Comparison of ENCODE assay signal across 8 cellular contexts in the genomic region with DNA sequence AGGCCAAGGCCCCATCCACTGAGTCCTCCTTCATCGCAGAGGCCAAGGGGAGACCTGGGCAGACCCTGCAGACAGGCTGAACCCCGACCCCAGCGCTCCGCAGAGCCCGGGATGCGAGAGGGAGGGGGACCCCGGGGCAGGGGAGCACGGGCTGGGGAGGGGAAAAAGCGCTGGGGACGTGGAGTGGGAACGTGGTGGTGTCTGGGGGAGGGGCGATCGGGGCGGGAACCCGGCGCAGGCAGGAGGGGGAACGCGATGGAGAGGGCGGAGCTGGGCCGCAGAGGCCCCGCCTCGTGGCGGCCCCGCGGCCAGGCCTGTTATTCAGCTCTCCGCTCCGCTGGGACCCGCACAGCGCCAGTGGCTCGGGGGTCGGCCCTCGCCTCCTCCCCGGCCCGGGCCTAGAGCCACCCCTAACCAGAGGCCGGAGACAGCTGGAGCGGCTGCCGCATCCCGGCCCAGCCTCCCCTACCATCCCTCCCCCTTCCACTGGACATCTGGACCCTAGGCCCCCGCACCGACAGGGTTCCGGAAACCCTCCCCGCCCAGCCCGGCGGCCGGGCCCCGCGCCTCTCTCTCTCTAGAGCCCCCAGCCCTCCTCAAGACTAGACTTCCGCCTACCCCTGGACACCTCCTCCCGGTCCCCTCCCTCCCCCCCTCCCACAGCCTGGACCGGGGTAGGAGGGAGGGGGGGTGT. TPM values are rescaled to one million over a fixed set of nuclear protein-coding genes. Genes with fewer than 3 reads are reported as not detected.
A peak's percentile ranks its signal among the peaks of the same experiment; 100 is the strongest.
DNase-seq lines count a peak whose midpoint lies in the region; ATAC-seq and TF ChIP-seq lines count a peak whose summit lies in the region.

A gene (plus strand): TSS at position 320 of the 694 bp plus-strand sequence. CDS start 460 bp downstream, outside the sequence.

- H3K4me1 Mint-ChIP-seq in CD14-positive monocyte = peaks cover 16% of the 10 kb centered on the region

- ATAC-seq in GM21423 (IDR thresholded peaks at IDR 0.05; ENCODE audit: unreplicated experiment) (peak; percentile 44), HG02623 (IDR thresholded peaks at IDR 0.05; ENCODE audit: unreplicated experiment) (no peak)

- H3K4me3 ChIP-seq in mononuclear cell (ENCODE audit: low read length) (peak within 1 kb of the TSS; percentile 20), testis (peak within 1 kb of the TSS; percentile 61 to 71)

- H3K36me3 ChIP-seq in testis (ENCODE audit: low read depth, missing control alignments) = no peaks in the 10 kb centered on the region

- TF ChIP-seq POLR2A in testis (IDR thresholded peaks at IDR 0.05) = no peak

- H3K27me3 ChIP-seq in mononuclear cell (ENCODE audit: insufficient read depth, low read length) (peaks cover 36% of the 10 kb centered on the region), testis (no peaks in the 10 kb centered on the region)

- DNase-seq in CD14-positive monocyte (ENCODE audit: low spot score) (no peak), NCI-H2171 (lab: John Stamatoyannopoulos, UW) (peak; percentile 70), epidermal melanocyte (ENCODE audit: insufficient read length, low spot score) (peak; percentile 93), testis (peak; percentile 69)
- peak; percentile 81 for DNase-seq in activated CD8-positive, alpha-beta memory T cell treated with anti-CD3 and anti-CD28 coated beads for 24 hours

- intact Hi-C loops in CD14-positive monocyte (cut with micrococcal nuclease) = no loop called here
- intact Hi-C loops in testis (cut with DNase I; ENCODE audit: low total_unique reads) = no loop called here

- WGBS in testis, 2 donors = 0 to 1% methylated on average over 28 to 35 of the region's 50 CpGs

- H3K9me3 ChIP-seq in mononuclear cell (ENCODE audit: low read depth, low read length) (no peaks in the 10 kb centered on the region), testis (no peaks in the 10 kb centered on the region)

- H3K4me3 Mint-ChIP-seq in CD14-positive monocyte = peak within 1 kb of the TSS; percentile 61 to 85

- no peak within 1 kb of the TSS for H3K27ac Mint-ChIP-seq in CD14-positive monocyte

- TF ChIP-seq CTCF in CD14-positive monocyte (IDR thresholded peaks at IDR 0.05) (no peak), testis (IDR thresholded peaks at IDR 0.05) (no peak)

- peaks cover 0 to 18% (median 2%) of the 10 kb centered on the region in 7 donors for H3K9me3 Mint-ChIP-seq in CD14-positive monocyte

- H3K4me1 ChIP-seq in mononuclear cell (ENCODE audit: insufficient read depth, low read length) (peaks cover 21% of the 10 kb centered on the region), testis (peaks cover 10% of the 10 kb centered on the region)

- H3K27ac ChIP-seq in testis = peak within 1 kb of the TSS; percentile 59 to 73

- H3K36me3 Mint-ChIP-seq in CD14-positive monocyte = peaks cover 0 to 1% of the 10 kb centered on the region in 2 donors

- peaks cover 69 to 75% (median 74%) of the 10 kb centered on the region in 3 donors for H3K27me3 Mint-ChIP-seq in CD14-positive monocyte (ENCODE audit: low read depth in 3 of 3)

RNA-seq across cellular contexts. Expression of the gene that starts here (rescaled TPM):
- not detected for polyA plus RNA-seq in CD14-positive monocyte
- 0.31 TPM for total RNA-seq in mononuclear cell
- total RNA-seq in testis = 10 to 100 TPM; 18.0 to 26.5 TPM
- polyA plus RNA-seq in testis (ENCODE audit: insufficient read depth, low read depth, low replicate concordance) = 18.7 TPM

Comparison
In these comparisons a context has a peak if more than half of its experiments do, and no peak if none do; other contexts are left out.
1. RNA of the gene that starts here (total RNA-seq): 18.0 to 26.5 TPM in testis; 0.31 TPM in mononuclear cell (single experiment); every median in the first group is over 10 times any median in the second.
2. RNA of the gene that starts here (polyA plus RNA-seq): 18.7 TPM in testis (single experiment); not detected in CD14-positive monocyte; every median in the first group is over 10 times any median in the second.